18 cellular contexts compared by ENCODE assay signal in the genomic region with DNA sequence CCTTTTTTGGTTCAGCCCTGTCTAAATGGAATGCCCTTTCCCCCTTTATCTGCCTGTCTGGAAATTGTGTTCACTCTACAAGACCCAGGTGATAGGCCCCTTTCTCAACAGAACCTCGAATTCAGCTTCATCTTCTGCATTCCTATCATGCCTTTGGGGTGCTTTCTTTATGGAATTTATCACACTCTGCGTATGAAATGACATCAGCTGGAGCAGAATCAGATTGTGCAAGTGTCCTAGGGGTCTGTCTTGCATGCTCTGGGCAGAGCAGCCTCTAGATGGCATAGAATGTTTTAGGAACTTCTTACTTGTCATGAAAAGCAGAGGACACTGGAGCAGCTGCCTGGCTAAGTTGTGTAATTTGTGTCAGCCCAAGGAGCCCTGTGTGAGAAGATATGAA.
A peak's percentile ranks its signal among the peaks of the same experiment; 100 is the strongest.
DNase-seq lines count a peak whose midpoint lies in the region; FAIRE-seq and TF ChIP-seq lines count a peak whose summit lies in the region.
"Had no signal": no experiment of that assay in that cellular context is flagged by ENCODE, and none has a peak within 500 bp of the region (broad histone marks: within the 10 kb centered on the region; RNA-seq: fewer than 3 reads in every experiment).

No MANE protein-coding gene starts in this region.

- TF ChIP-seq POLR2A in transverse colon (IDR thresholded peaks at IDR 0.05) = no peak

- H3K4me3 ChIP-seq in Loucy (ENCODE audit: low read length, poor library complexity, severe bottlenecking) = no peak overlapping the region
- H3K4me3 ChIP-seq in astrocyte (ENCODE audit: insufficient read depth, low read depth, low read length) = no peak overlapping the region
- H3K4me3 ChIP-seq in transverse colon = no peak overlapping the region
- H3K4me3 ChIP-seq: gastrocnemius medialis had no signal

- peak; percentile 54 for TF ChIP-seq CTCF in Loucy (conservative IDR thresholded peaks at IDR 0.05; ENCODE audit: low read length)
- TF ChIP-seq CTCF in astrocyte (IDR thresholded peaks at IDR 0.05; ENCODE audit: insufficient read depth, low read depth, low read length) = no peak
- TF ChIP-seq CTCF in transverse colon (IDR thresholded peaks at IDR 0.05) = no peak

- intact Hi-C loops in transverse colon (cut with DNase I; ENCODE audit: low total_unique reads) = no loop called here

- H3K36me3 ChIP-seq in Loucy (ENCODE audit: insufficient read depth, low read length) = no peaks in the 10 kb centered on the region
- H3K36me3 ChIP-seq in astrocyte (ENCODE audit: insufficient read depth, low read length) = no peaks in the 10 kb centered on the region
- no peaks in the 10 kb centered on the region for H3K36me3 ChIP-seq in transverse colon
- H3K36me3 ChIP-seq: gastrocnemius medialis had no signal

- no peaks in the 10 kb centered on the region for H3K9me3 ChIP-seq in Loucy (ENCODE audit: insufficient read depth, low read depth, low read length)
- H3K9me3 ChIP-seq in astrocyte (ENCODE audit: insufficient read depth, low read depth, low read length) = no peaks in the 10 kb centered on the region
- no peaks in the 10 kb centered on the region for H3K9me3 ChIP-seq in transverse colon
- H3K9me3 ChIP-seq: gastrocnemius medialis had no signal

- H3K4me3 Mint-ChIP-seq in astrocyte (ENCODE audit: unreplicated experiment) = no peak overlapping the region
- H3K4me3 Mint-ChIP-seq: activated CD4-positive, alpha-beta T cell treated with anti-CD3 and anti-CD28 coated beads, Interleukin-2, amount 10 ng/mL, durations not matched to agents 7 days and 5 days; activated naive CD8-positive, alpha-beta T cell treated with anti-CD3 and anti-CD28 coated beads for 36 hours; central memory CD8-positive, alpha-beta T cell; memory B cell; nephron progenitor cell; stimulated activated naive CD8-positive, alpha-beta T cell treated with anti-CD3 and anti-CD28 coated beads, Interleukin-15, amount 100 ng/mL, for 72 hours had no signal

- no peaks in the 10 kb centered on the region for H3K36me3 Mint-ChIP-seq in astrocyte (ENCODE audit: low read depth, unreplicated experiment)
- H3K36me3 Mint-ChIP-seq: activated naive CD8-positive, alpha-beta T cell treated with anti-CD3 and anti-CD28 coated beads for 36 hours; memory B cell had no signal

- peaks cover 13% of the 10 kb centered on the region for H3K4me1 Mint-ChIP-seq in astrocyte (ENCODE audit: low read depth, unreplicated experiment)
- H3K4me1 Mint-ChIP-seq: activated CD4-positive, alpha-beta T cell treated with anti-CD3 and anti-CD28 coated beads, Interleukin-2, amount 10 ng/mL, durations not matched to agents 7 days and 5 days; activated naive CD8-positive, alpha-beta T cell treated with anti-CD3 and anti-CD28 coated beads for 36 hours; central memory CD8-positive, alpha-beta T cell; memory B cell; stimulated activated naive CD8-positive, alpha-beta T cell treated with anti-CD3 and anti-CD28 coated beads, Interleukin-15, amount 100 ng/mL, for 72 hours had no signal

- no peaks in the 10 kb centered on the region for H3K27me3 Mint-ChIP-seq in astrocyte (ENCODE audit: low read depth, unreplicated experiment)
- H3K27me3 Mint-ChIP-seq: activated CD4-positive, alpha-beta T cell treated with anti-CD3 and anti-CD28 coated beads, Interleukin-2, amount 10 ng/mL, durations not matched to agents 7 days and 5 days; activated naive CD8-positive, alpha-beta T cell treated with anti-CD3 and anti-CD28 coated beads for 36 hours; central memory CD8-positive, alpha-beta T cell; memory B cell; stimulated activated naive CD8-positive, alpha-beta T cell treated with anti-CD3 and anti-CD28 coated beads, Interleukin-15, amount 100 ng/mL, for 72 hours had no signal

- no peak for TF ChIP-seq EP300 in transverse colon (IDR thresholded peaks at IDR 0.05; ENCODE audit: low read depth)

- H4K20me1 ChIP-seq in Loucy (ENCODE audit: insufficient read depth, low read length, poor library complexity, severe bottlenecking) = no peaks in the 10 kb centered on the region
- no peaks in the 10 kb centered on the region for H4K20me1 ChIP-seq in astrocyte (ENCODE audit: insufficient read depth, low read length)

- H3K79me2 ChIP-seq in Loucy (ENCODE audit: insufficient read depth, low read length) = no peaks in the 10 kb centered on the region
- no peaks in the 10 kb centered on the region for H3K79me2 ChIP-seq in astrocyte (ENCODE audit: insufficient read depth, low read length)

- H3K9ac ChIP-seq in Loucy (ENCODE audit: low read depth, low read length, poor library complexity, severe bottlenecking) (no peak overlapping the region), astrocyte (ENCODE audit: low read length) (no peak overlapping the region)

- WGBS in transverse colon (ENCODE audit: low coverage in 1 of 2), 2 donors = 20 to 35% methylated on average over 2 of the region's 2 CpGs

- H3K27ac Mint-ChIP-seq in astrocyte (ENCODE audit: unreplicated experiment) = no peak overlapping the region
- H3K27ac Mint-ChIP-seq: activated CD4-positive, alpha-beta T cell treated with anti-CD3 and anti-CD28 coated beads, Interleukin-2, amount 10 ng/mL, durations not matched to agents 7 days and 5 days; activated naive CD8-positive, alpha-beta T cell treated with anti-CD3 and anti-CD28 coated beads for 36 hours; memory B cell; stimulated activated naive CD8-positive, alpha-beta T cell treated with anti-CD3 and anti-CD28 coated beads, Interleukin-15, amount 100 ng/mL, for 72 hours had no signal

- H3K4me2 ChIP-seq in Loucy (ENCODE audit: low read depth, low read length, poor library complexity, severe bottlenecking) = no peak overlapping the region
- H3K4me2 ChIP-seq in astrocyte (ENCODE audit: low read length) = no peak overlapping the region

- in situ Hi-C loops in transverse colon (cut with MboI; ENCODE audit: low pct_ligation_motif_present in 1 of 4, low pct_unique_long_range_greater_than_20kb in 1 of 4, low sequenced_read_pairs in 3 of 4) = no loop called here

- H3F3A ChIP-seq in Loucy (ENCODE audit: low read depth) = no peaks in the 10 kb centered on the region

- H3K27ac ChIP-seq in astrocyte (ENCODE audit: low read depth, low read length) (no peak overlapping the region), transverse colon (no peak overlapping the region)
- H3K27ac ChIP-seq: gastrocnemius medialis had no signal

- no peaks in the 10 kb centered on the region for H3K27me3 ChIP-seq in Loucy (ENCODE audit: insufficient read depth, low read length, poor library complexity, severe bottlenecking)
- H3K27me3 ChIP-seq in astrocyte (ENCODE audit: insufficient read depth, low read length) = no peaks in the 10 kb centered on the region
- H3K27me3 ChIP-seq in transverse colon = no peaks in the 10 kb centered on the region
- H3K27me3 ChIP-seq: gastrocnemius medialis had no signal

- no peak for FAIRE-seq in astrocyte (lab: Jason Lieb, UNC)
- FAIRE-seq: D721Med had no signal

- H2AFZ ChIP-seq in Loucy (ENCODE audit: low read length) (no peak overlapping the region), astrocyte (ENCODE audit: low read depth, low read length) (peak overlapping the region; percentile 5)

- no peaks in the 10 kb centered on the region for H3K4me1 ChIP-seq in Loucy (ENCODE audit: insufficient read depth, low read length, poor library complexity, severe bottlenecking)
- H3K4me1 ChIP-seq in astrocyte (ENCODE audit: insufficient read depth, low read length) = no peaks in the 10 kb centered on the region
- no peaks in the 10 kb centered on the region for H3K4me1 ChIP-seq in transverse colon
- H3K4me1 ChIP-seq: gastrocnemius medialis had no signal

- no peaks in the 10 kb centered on the region for H3K9me3 Mint-ChIP-seq in astrocyte (ENCODE audit: unreplicated experiment)
- H3K9me3 Mint-ChIP-seq: activated CD4-positive, alpha-beta T cell treated with anti-CD3 and anti-CD28 coated beads, Interleukin-2, amount 10 ng/mL, durations not matched to agents 7 days and 5 days; activated naive CD8-positive, alpha-beta T cell treated with anti-CD3 and anti-CD28 coated beads for 36 hours; nephron progenitor cell; stimulated activated naive CD8-positive, alpha-beta T cell treated with anti-CD3 and anti-CD28 coated beads, Interleukin-15, amount 100 ng/mL, for 72 hours had no signal

- H3K9me2 ChIP-seq in Loucy (replicated peaks; ENCODE audit: low read depth, low read length) = no peaks in the 10 kb centered on the region

- DNase-seq in EL (peak; percentile 66), astrocyte (ENCODE audit: low read depth) (no peak), kidney tubule cell (ENCODE audit: low spot score) (peak; percentile 6), transverse colon (no peak), NCI-H2029 treated with DMSO at 0.1 percent for 48 hours (lab: John Stamatoyannopoulos, UW) (no peak)
- DNase-seq in effector CD4-positive, alpha-beta T cell = no peak
- no peak for DNase-seq in activated CD4-positive, CD25-positive, alpha-beta regulatory T cell treated with anti-CD3 and anti-CD28 coated beads, Interleukin-2, amount 50 U/mL, for 72 hours
- DNase-seq: activated CD4-positive, alpha-beta T cell treated with anti-CD3 and anti-CD28 coated beads, Interleukin-2, amount 10 ng/mL, durations not matched to agents 7 days and 5 days; activated naive CD8-positive, alpha-beta T cell treated with anti-CD3 and anti-CD28 coated beads for 36 hours; gastrocnemius medialis; NCI-H2029; nephron progenitor cell; stimulated activated CD4-positive, alpha-beta T cell treated with anti-CD3 and anti-CD28 coated beads, Interleukin-15, amount 100 ng/mL, for 24 hours; stimulated activated naive CD8-positive, alpha-beta T cell treated with anti-CD3 and anti-CD28 coated beads, Interleukin-15, amount 100 ng/mL, for 72 hours had no signal

Comparison
In these comparisons a context has a peak if more than half of its experiments do, and no peak if none do; other contexts are left out.
1. DNase-seq: peak in EL (single experiment) and kidney tubule cell (single experiment); none in astrocyte (single experiment), transverse colon (single experiment), NCI-H2029 treated with DMSO at 0.1 percent for 48 hours (single experiment), effector CD4-positive, alpha-beta T cell (single experiment) and activated CD4-positive, CD25-positive, alpha-beta regulatory T cell treated with anti-CD3 and anti-CD28 coated beads, Interleukin-2, amount 50 U/mL, for 72 hours (single experiment).